ENCODE assay signal across 8 cellular contexts in the genomic region with DNA sequence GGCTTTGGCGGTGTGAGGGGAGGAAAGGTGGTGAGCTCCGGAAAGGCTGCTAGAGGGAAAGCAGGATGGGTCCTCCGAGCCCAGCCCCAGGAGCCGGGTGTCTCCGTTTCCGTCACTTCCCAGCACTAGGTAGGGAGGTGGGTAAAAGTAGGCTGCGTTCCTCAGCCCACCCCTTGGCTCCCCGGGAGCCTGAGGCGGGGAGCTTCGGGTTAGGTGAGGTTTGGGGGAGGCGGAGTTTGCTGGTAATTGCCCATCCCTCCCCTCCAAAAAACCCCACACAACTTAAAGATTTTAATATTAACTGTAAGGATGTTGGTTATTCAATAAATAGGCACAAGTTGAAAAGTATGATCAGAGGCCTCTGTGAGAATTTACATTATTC. TPM values are rescaled to one million over a fixed set of nuclear protein-coding genes. Genes with fewer than 3 reads are reported as not detected.
DNase-seq lines count a peak whose midpoint lies in the region; ATAC-seq and TF ChIP-seq lines count a peak whose summit lies in the region.

No MANE protein-coding gene starts in this region.

- H3K36me3 Mint-ChIP-seq in CD14-positive monocyte (peaks cover 9 to 15% of the 10 kb centered on the region in 2 donors), nephron (ENCODE audit: low read depth) (peaks cover 7% of the 10 kb centered on the region)
- peaks cover 10% of the 10 kb centered on the region for H3K36me3 Mint-ChIP-seq in central memory CD8-positive, alpha-beta T cell (ENCODE audit: insufficient read depth)

- TF ChIP-seq CTCF in CD14-positive monocyte (IDR thresholded peaks at IDR 0.05), result no peak
- TF ChIP-seq CTCF in nephron (IDR thresholded peaks at IDR 0.05; ENCODE audit: unreplicated experiment in 3 of 3), result no peak

- peak; percentile 14 for ATAC-seq in GM19467 (IDR thresholded peaks at IDR 0.05; ENCODE audit: unreplicated experiment)
- peak; percentile 5 for ATAC-seq in HG03558 (IDR thresholded peaks at IDR 0.05; ENCODE audit: extremely low read depth, unreplicated experiment)
- peak; percentile 17 for ATAC-seq in central memory CD8-positive, alpha-beta T cell (replicated peaks; ENCODE audit: extremely low read depth, poor library complexity, severe bottlenecking)

- peak overlapping the region; percentile 100 for H3K4me3 Mint-ChIP-seq in CD14-positive monocyte
- H3K4me3 Mint-ChIP-seq in central memory CD8-positive, alpha-beta T cell, result peak overlapping the region; percentile 89
- peak overlapping the region; percentile 90 to 95 (median 94) for H3K4me3 Mint-ChIP-seq in nephron

- intact Hi-C loops in CD14-positive monocyte (cut with micrococcal nuclease), result no loop called here
- intact Hi-C loops in head of caudate nucleus (cut with DNase I), result no loop called here

- no peaks in the 10 kb centered on the region for H3K9me3 Mint-ChIP-seq in CD14-positive monocyte
- no peaks in the 10 kb centered on the region for H3K9me3 Mint-ChIP-seq in central memory CD8-positive, alpha-beta T cell
- no peaks in the 10 kb centered on the region for H3K9me3 Mint-ChIP-seq in nephron

- DNase-seq in CD14-positive monocyte (ENCODE audit: low spot score) (no peak), head of caudate nucleus (no peak), middle frontal gyrus (ENCODE audit: extremely low spot score, low spot score) (no peak), NCI-H1694 treated with DMSO at 0.1 percent for 48 hours (lab: John Stamatoyannopoulos, UW) (no peak)
- no peak for DNase-seq in central memory CD8-positive, alpha-beta T cell (ENCODE audit: low spot score in 2 of 2)

- no peaks in the 10 kb centered on the region for H3K27me3 Mint-ChIP-seq in CD14-positive monocyte (ENCODE audit: low read depth in 3 of 3)
- H3K27me3 Mint-ChIP-seq in central memory CD8-positive, alpha-beta T cell, result no peaks in the 10 kb centered on the region
- no peaks in the 10 kb centered on the region for H3K27me3 Mint-ChIP-seq in nephron (ENCODE audit: low read depth)

- H3K4me1 Mint-ChIP-seq in CD14-positive monocyte (peaks cover 21% of the 10 kb centered on the region), nephron (peaks cover 23% of the 10 kb centered on the region)
- H3K4me1 Mint-ChIP-seq in central memory CD8-positive, alpha-beta T cell, result peaks cover 32% of the 10 kb centered on the region

- H3K27ac Mint-ChIP-seq in CD14-positive monocyte (peak overlapping the region; percentile 98 to 100 (median 99)), nephron (peak overlapping the region; percentile 85 to 99 (median 94))
- H3K27ac Mint-ChIP-seq in central memory CD8-positive, alpha-beta T cell (ENCODE audit: low read depth), result peak overlapping the region; percentile 94

RNA-seq across cellular contexts. Expression of a gene that starts 0.6 kb away (rescaled TPM):
- polyA plus RNA-seq in CD14-positive monocyte, result 10 to 100 TPM; 17.4 to 22.1 TPM

RNA-seq across cellular contexts. Expression of a gene that starts 13.0 kb away (rescaled TPM):
- 100 to 1,000 TPM; 493 to 533 TPM for polyA plus RNA-seq in CD14-positive monocyte
